In the genomic region with DNA sequence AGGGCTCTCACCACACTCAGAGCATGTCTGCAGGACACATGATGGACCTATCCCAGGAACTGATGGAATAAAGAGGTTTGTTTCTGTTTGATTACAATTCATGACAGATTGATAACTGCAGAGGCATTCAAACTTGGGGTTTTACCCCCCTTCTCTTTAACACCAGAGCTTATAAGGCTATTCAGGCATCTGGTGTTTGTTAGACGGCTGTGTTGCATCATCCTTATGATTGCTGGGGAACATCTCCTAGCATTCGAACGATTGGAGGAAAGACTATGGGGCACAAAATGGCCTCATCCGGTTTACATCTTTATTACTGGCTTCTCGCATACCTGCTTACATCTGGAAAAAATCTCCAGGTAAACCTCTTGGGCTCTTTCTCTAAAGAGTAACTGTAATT, we compare ENCODE assay signal across 22 cellular contexts.
A peak's percentile ranks its signal among the peaks of the same experiment; 100 is the strongest.
DNase-seq lines count a peak whose midpoint lies in the region; ATAC-seq, FAIRE-seq and TF ChIP-seq lines count a peak whose summit lies in the region.
"Had no signal": no experiment of that assay in that cellular context is flagged by ENCODE, and none has a peak within 500 bp of the region (broad histone marks: within the 10 kb centered on the region; RNA-seq: fewer than 3 reads in every experiment).

No MANE protein-coding gene starts in this region.

- no peak for TF ChIP-seq CTCF in IMR-90 (conservative IDR thresholded peaks at IDR 0.05; ENCODE audit: low read depth, low read length)
- no peak for TF ChIP-seq CTCF in H1 (IDR thresholded peaks at IDR 0.05; ENCODE audit: control extremely low read depth in 1 of 3, insufficient read depth in 1 of 3, low read depth in 1 of 3, low read length in 3 of 3)
- no peak for TF ChIP-seq CTCF in foreskin fibroblast (IDR thresholded peaks at IDR 0.05; ENCODE audit: low read depth, low read length)
- no peak for TF ChIP-seq CTCF in D721Med (IDR thresholded peaks at IDR 0.05; ENCODE audit: insufficient read depth, missing control alignments)

- H2BK12ac ChIP-seq in H1 (ENCODE audit: low read depth, low read length): no peak overlapping the region

- TF ChIP-seq RAD21 in IMR-90 (IDR thresholded peaks at IDR 0.05; ENCODE audit: low read length): no peak
- TF ChIP-seq RAD21 in H1 (IDR thresholded peaks at IDR 0.05 in 1 of 2, conservative IDR thresholded peaks at IDR 0.05 in 1 of 2; ENCODE audit: low read depth in 2 of 2, low read length in 2 of 2): no peak

- H2BK120ac ChIP-seq in IMR-90 (ENCODE audit: low read depth, low read length) (no peak overlapping the region), H1 (replicated peaks; ENCODE audit: low read depth, low read length) (no peak overlapping the region)

- H3K4me1 ChIP-seq in IMR-90 (ENCODE audit: control insufficient read depth, insufficient read depth, low read length) (peaks cover 9% of the 10 kb centered on the region), H1 (replicated peaks in 1 of 4; ENCODE audit: control insufficient read depth in 3 of 4, insufficient read depth in 4 of 4, low read length in 3 of 4) (no peaks in the 10 kb centered on the region)
- H3K4me1 ChIP-seq: HAP-1, Peyer's patch, SJCRH30 had no signal

- H3K79me1 ChIP-seq in IMR-90 (ENCODE audit: low read depth in 1 of 2, low read length in 2 of 2) (peaks cover 0 to 4% of the 10 kb centered on the region in 2 experiments; a peak in 1 of 4 replicates), H1 (ENCODE audit: low read depth, low read length) (no peaks in the 10 kb centered on the region)

- no peak overlapping the region for H3K4ac ChIP-seq in IMR-90 (ENCODE audit: low read depth, low read length)
- no peak overlapping the region for H3K4ac ChIP-seq in H1 (replicated peaks; ENCODE audit: insufficient read length, low read depth, low read length)

- no peak overlapping the region for H3K14ac ChIP-seq in IMR-90 (replicated peaks; ENCODE audit: low read depth, low read length)
- no peak overlapping the region for H3K14ac ChIP-seq in H1 (ENCODE audit: insufficient read length)

- no peaks in the 10 kb centered on the region for H3K9me3 ChIP-seq in IMR-90 (ENCODE audit: control insufficient read depth, insufficient read depth, low read length)
- no peaks in the 10 kb centered on the region for H3K9me3 ChIP-seq in H1 (ENCODE audit: insufficient read depth in 2 of 2, low read depth in 1 of 2, low read length in 1 of 2)
- H3K9me3 ChIP-seq: HAP-1, Peyer's patch, SJCRH30 had no signal

- in situ Hi-C loops in IMR-90 (cut with MboI; ENCODE audit: low sequenced_read_pairs): no loop called here

- H4K5ac ChIP-seq in IMR-90 (ENCODE audit: low read depth, low read length) (no peak overlapping the region), H1 (ENCODE audit: insufficient read length, low read depth, low read length) (no peak overlapping the region)

- H3K79me2 ChIP-seq in H1 (ENCODE audit: control insufficient read depth in 1 of 2, insufficient read depth in 2 of 2, low read length in 2 of 2): no peaks in the 10 kb centered on the region

- peak overlapping the region; percentile 54; the same call in 1 of the 2 replicates for H2AK5ac ChIP-seq in IMR-90 (ENCODE audit: low read depth, low read length)
- H2AK5ac ChIP-seq in H1 (ENCODE audit: low read depth, low read length): no peak overlapping the region

- no peaks in the 10 kb centered on the region for H3K23me2 ChIP-seq in H1 (ENCODE audit: low read depth, low read length)

- no peaks in the 10 kb centered on the region for H3K27me3 ChIP-seq in IMR-90 (ENCODE audit: control insufficient read depth, insufficient read depth, low read length)
- H3K27me3 ChIP-seq in H1 (replicated peaks in 1 of 4; ENCODE audit: control insufficient read depth in 3 of 4, extremely low read depth in 1 of 4, insufficient read depth in 3 of 4, low read length in 3 of 4): no peaks in the 10 kb centered on the region
- H3K27me3 ChIP-seq in H7 (ENCODE audit: control insufficient read depth, insufficient read depth, low read length): no peaks in the 10 kb centered on the region
- H3K27me3 ChIP-seq: Peyer's patch, SJCRH30 had no signal

- dilution Hi-C loops in IMR-90 (cut with HindIII; ENCODE audit: low sequenced_read_pairs, unreplicated experiment): no loop called here

- H3K4me3 ChIP-seq in IMR-90 (ENCODE audit: insufficient read depth, low read depth, low read length) (no peak overlapping the region), H1 (ENCODE audit: extremely low read depth in 1 of 4, insufficient read depth in 2 of 4, low read depth in 3 of 4, low read length in 4 of 4) (no peak overlapping the region), foreskin fibroblast (ENCODE audit: low read depth in 1 of 2, low read length in 2 of 2) (no peak overlapping the region), H7 (ENCODE audit: insufficient read depth, low read depth, low read length) (no peak overlapping the region)
- H3K4me3 ChIP-seq: HAP-1, Peyer's patch, SJCRH30 had no signal

- peak; percentile 26 for DNase-seq in AG20443 (ENCODE audit: low spot score)
- no peak for DNase-seq in IMR-90
- DNase-seq in H1 (ENCODE audit: low read depth in 1 of 2, low spot score in 2 of 2): no peak
- peak; percentile 57 to 82 for DNase-seq in foreskin fibroblast
- DNase-seq in D721Med (ENCODE audit: insufficient read length, low spot score): no peak
- no peak for DNase-seq in H7
- DNase-seq in central memory CD4-positive, alpha-beta T cell: no peak
- DNase-seq in caudate nucleus (lab: John Stamatoyannopoulos, UW): no peak
- DNase-seq: DMS53, EL, GF-D8, KG1, NCI-H1092 treated with DMSO at 0.1 percent for 48 hours, NCI-H1436 treated with DMSO at 0.1 percent for 48 hours, NCI-H2029, NCI-H226, NCI-H510A treated with DMSO at 0.1 percent for 48 hours, NCI-H748 treated with DMSO at 0.1 percent for 48 hours, Peyer's patch, SJCRH30 had no signal

- no TSS peak for BruUV-seq in IMR-90 (replicated peaks; lab: Mats Ljungman, UMichigan)

- H4K91ac ChIP-seq in IMR-90 (ENCODE audit: insufficient read depth, low read depth, low read length): no peak overlapping the region
- no peak overlapping the region for H4K91ac ChIP-seq in H1 (replicated peaks; ENCODE audit: insufficient read length, low read length)

- H3K23ac ChIP-seq in IMR-90 (ENCODE audit: low read depth, low read length) (0 out of 2 replicates have a peak overlapping the region, but pooled peaks have one; percentile 16), H1 (ENCODE audit: insufficient read length) (no peak overlapping the region)

- H2BK15ac ChIP-seq in IMR-90 (ENCODE audit: low read depth, low read length): no peak overlapping the region
- H2BK15ac ChIP-seq in H1 (ENCODE audit: low read length): no peak overlapping the region

- intact Hi-C loops in IMR-90 (cut with micrococcal nuclease): no loop called here

- CTCF ChIA-PET in IMR-90 (lab: Yijun Ruan, JAX): interaction anchor here (1.7 kb wide), 1 partner anchor 10 kb away, joined by 4 read pairs; no protein-coding TSS in a partner anchor
- CTCF ChIA-PET in H1 (lab: Charles Lee; ENCODE audit: partially characterized antibody): interaction anchor here (1.1 to 1.5 kb wide), 2 partner anchors 24 to 132 kb away, joined by 3 read pairs; no protein-coding TSS in a partner anchor

- no peak overlapping the region for H3K18ac ChIP-seq in IMR-90 (ENCODE audit: low read depth, low read length)
- no peak overlapping the region for H3K18ac ChIP-seq in H1 (ENCODE audit: extremely low read depth, low read length)

- TF ChIP-seq EP300 in H1 (IDR thresholded peaks at IDR 0.05; ENCODE audit: borderline replicate concordance in 1 of 2, low read depth in 2 of 2, low read length in 2 of 2): no peak

- H3K27ac ChIP-seq in IMR-90 (ENCODE audit: insufficient read depth, low read length) (no peak overlapping the region), H1 (ENCODE audit: low read depth, low read length) (no peak overlapping the region), caudate nucleus (ENCODE audit: low read depth, low read length) (no peak overlapping the region)
- H3K27ac ChIP-seq: Peyer's patch, SJCRH30 had no signal

- no peaks in the 10 kb centered on the region for H3K36me3 ChIP-seq in IMR-90 (ENCODE audit: control insufficient read depth, insufficient read depth, low read length)
- no peaks in the 10 kb centered on the region for H3K36me3 ChIP-seq in H1 (ENCODE audit: control insufficient read depth in 2 of 4, insufficient read depth in 4 of 4, low read length in 3 of 4)
- H3K36me3 ChIP-seq in H7 (replicated peaks; ENCODE audit: control insufficient read depth, insufficient read depth, low read length): no peaks in the 10 kb centered on the region
- H3K36me3 ChIP-seq: HAP-1, Peyer's patch, SJCRH30 had no signal

- no peaks in the 10 kb centered on the region; the same call in 1 of the 2 replicates for H3K9me1 ChIP-seq in IMR-90 (ENCODE audit: insufficient read depth, low read length)

- no peak for FAIRE-seq in H1 (lab: Jason Lieb, UNC)
- no peak for FAIRE-seq in D721Med (lab: Jason Lieb, UNC)
- FAIRE-seq: HepG2 had no signal

- no peak overlapping the region for H3K56ac ChIP-seq in IMR-90 (ENCODE audit: extremely low read depth, insufficient read depth, low read length)
- H3K56ac ChIP-seq in H1 (replicated peaks; ENCODE audit: insufficient read length, low read depth, low read length): no peak overlapping the region

- no peak for ATAC-seq in IMR-90 (ENCODE audit: low read depth)
- ATAC-seq: HepG2 had no signal

- H4K20me1 ChIP-seq in IMR-90 (ENCODE audit: insufficient read depth, low read length): no peaks in the 10 kb centered on the region
- no peaks in the 10 kb centered on the region for H4K20me1 ChIP-seq in H1 (replicated peaks in 1 of 2; ENCODE audit: control insufficient read depth in 1 of 2, insufficient read depth in 2 of 2, low read length in 2 of 2)

- H2BK5ac ChIP-seq in IMR-90 (ENCODE audit: low read depth, low read length, poor library complexity, severe bottlenecking): no peak overlapping the region
- H2BK5ac ChIP-seq in H1 (ENCODE audit: low read depth, low read length): no peak overlapping the region

- H4K8ac ChIP-seq in IMR-90 (ENCODE audit: low read depth in 2 of 2, low read length in 2 of 2) (peak overlapping the region in 1 of 2 experiments; percentile 13; a peak in 1 of 4 replicates), H1 (ENCODE audit: extremely low read depth, insufficient read depth, low read length) (no peak overlapping the region)

- POLR2A ChIA-PET in IMR-90 (lab: Charles Lee; ENCODE audit: unreplicated experiment): interaction anchor here (1.1 kb wide), 1 partner anchor 25 kb away, joined by 3 read pairs; no protein-coding TSS in a partner anchor
- POLR2A ChIA-PET in H1 (lab: Charles Lee; ENCODE audit: partially characterized antibody): no interaction called here

- no peak overlapping the region for H2AK9ac ChIP-seq in IMR-90 (replicated peaks; ENCODE audit: low read depth, low read length, poor library complexity)

- H3K9ac ChIP-seq in IMR-90 (ENCODE audit: low read depth, low read length) (no peak overlapping the region), H1 (replicated peaks in 1 of 4; ENCODE audit: extremely low read depth in 1 of 4, low read depth in 3 of 4, low read length in 3 of 4) (no peak overlapping the region)

- H3K4me2 ChIP-seq in IMR-90 (ENCODE audit: low read depth, low read length): no peak overlapping the region
- H3K4me2 ChIP-seq in H1 (ENCODE audit: insufficient read depth in 1 of 2, low read depth in 2 of 2, low read length in 2 of 2): no peak overlapping the region

- H2BK20ac ChIP-seq in IMR-90 (ENCODE audit: low read depth, low read length) (no peak overlapping the region), H1 (ENCODE audit: low read length) (no peak overlapping the region)

- H2AFZ ChIP-seq in IMR-90 (replicated peaks; ENCODE audit: low read length, poor library complexity): no peak overlapping the region
- H2AFZ ChIP-seq in H1 (ENCODE audit: low read length): peak overlapping the region; percentile 39; the same call in 1 of the 2 replicates

- 100% methylated on average over 1 of the region's 5 CpGs; no CpG with 5 or more reads in 1 of the 2 experiments for WGBS in IMR-90 (ENCODE audit: extremely low coverage in 2 of 2, insufficient read length in 1 of 2), 2 experiments
- WGBS in H1 (ENCODE audit: extremely low coverage in 1 of 2, insufficient coverage in 1 of 2, insufficient read length in 1 of 2, insufficient replicate concordance in 2 of 2, low coverage in 1 of 2, low lambda C conversion rate in 2 of 2, missing lambda C conversion rate in 1 of 2), 2 experiments: 94% methylated on average over 5 of the region's 5 CpGs; no CpG with 5 or more reads in 1 of the 2 experiments

- TF ChIP-seq POLR2A in IMR-90 (IDR thresholded peaks at IDR 0.05; ENCODE audit: low read depth, low read length) (no peak), H1 (IDR thresholded peaks at IDR 0.05; ENCODE audit: control extremely low read depth in 1 of 2, low read depth in 2 of 2, low read length in 2 of 2) (no peak)

Comparison
In these comparisons a context has a peak if more than half of its experiments do, and no peak if none do; other contexts are left out.
1. DNase-seq: peak in AG20443 (single experiment) and foreskin fibroblast (2 of 2); none in IMR-90 (single experiment), H1 (0 of 2), D721Med (single experiment), H7 (single experiment), central memory CD4-positive, alpha-beta T cell (single experiment) and caudate nucleus (0 of 61).